Comparison of ENCODE assay signal across 24 cellular contexts in genomic region chr2:193505620-193506019, GRCh38.
"Had no signal": no experiment of that assay in that cellular context is flagged by ENCODE, and none has a peak within 500 bp of the region (broad histone marks: within the 10 kb centered on the region; RNA-seq: fewer than 3 reads in every experiment).

No MANE protein-coding gene starts in this region.

- FAIRE-seq: TTC549 had no signal

- ATAC-seq: activated CD8-positive, alpha-beta T cell treated with anti-CD3 and anti-CD28 coated beads, Interleukin-2, amount 10 ng/mL, durations not matched to agents 7 days and 5 days; WTC11 had no signal

- H3K4me1 Mint-ChIP-seq: activated naive CD8-positive, alpha-beta T cell treated with anti-CD3 and anti-CD28 coated beads for 36 hours had no signal

- DNase-seq: activated CD4-positive, alpha-beta T cell treated with anti-CD3 and anti-CD28 coated beads for 48 hours; activated CD4-positive, alpha-beta T cell treated with anti-CD3 and anti-CD28 coated beads, Interleukin-2, amount 50 U/mL, for 4 hours; activated CD4-positive, CD25-positive, alpha-beta regulatory T cell treated with anti-CD3 and anti-CD28 coated beads, Interleukin-2, amount 50 U/mL, for 72 hours; activated CD8-positive, alpha-beta memory T cell treated with anti-CD3 and anti-CD28 coated beads, Interleukin-2, amount 50 U/mL, for 48 hours; activated CD8-positive, alpha-beta T cell treated with anti-CD3 and anti-CD28 coated beads, Interleukin-2, amount 10 ng/mL, durations not matched to agents 7 days and 5 days; activated effector memory CD4-positive, alpha-beta T cell treated with anti-CD3 and anti-CD28 coated beads, Interleukin-2, amount 50 U/mL, for 16 hours; activated naive CD4-positive, alpha-beta T cell treated with anti-CD3 and anti-CD28 coated beads for 36 hours; activated naive CD8-positive, alpha-beta T cell treated with anti-CD3 and anti-CD28 coated beads for 36 hours; activated T-cell treated with anti-CD3 and anti-CD28 coated beads, Interleukin-2, amount 50 U/mL, for 24 hours; brain microvascular endothelial cell; Karpas-422; MM.1S; NCI-H1436 treated with DMSO at 0.1 percent for 48 hours; NCI-H187; NCI-H2081; NCI-H510A treated with DMSO at 0.1 percent for 48 hours; NCI-H69; NK-92 treated with Interleukin-12 subunit alpha and Interleukin-12 subunit beta, amount 100 ng/mL, for 24 hours; Peyer's patch; SHP77 treated with DMSO at 0.1 percent for 48 hours; T-helper 9 cell had no signal

- H3K36me3 ChIP-seq: brain microvascular endothelial cell, Peyer's patch had no signal

- H3K4me1 ChIP-seq: Peyer's patch had no signal

- H3K36me3 Mint-ChIP-seq: activated naive CD8-positive, alpha-beta T cell treated with anti-CD3 and anti-CD28 coated beads for 36 hours; WTC11 had no signal

- H3K4me3 Mint-ChIP-seq: activated CD8-positive, alpha-beta T cell treated with anti-CD3 and anti-CD28 coated beads, Interleukin-2, amount 10 ng/mL, durations not matched to agents 7 days and 5 days; activated naive CD4-positive, alpha-beta T cell treated with anti-CD3 and anti-CD28 coated beads for 36 hours; activated naive CD8-positive, alpha-beta T cell treated with anti-CD3 and anti-CD28 coated beads for 36 hours; activated T-cell treated with anti-CD3 and anti-CD28 coated beads, Interleukin-2, amount 50 U/mL, for 24 hours; T-helper 1 cell treated with Interleukin-12 subunit alpha and Interleukin-12 subunit beta and Interleukin-4 antibody, amounts not matched to agents 30 μg/mL and 1 μg/mL, for 36 hours; WTC11 had no signal

- H3K4me3 ChIP-seq: Peyer's patch had no signal

- H3K9me3 Mint-ChIP-seq: activated naive CD4-positive, alpha-beta T cell treated with anti-CD3 and anti-CD28 coated beads for 36 hours; activated naive CD8-positive, alpha-beta T cell treated with anti-CD3 and anti-CD28 coated beads for 36 hours; activated T-cell treated with anti-CD3 and anti-CD28 coated beads, Interleukin-2, amount 50 U/mL, for 24 hours; T-helper 1 cell treated with Interleukin-12 subunit alpha and Interleukin-12 subunit beta and Interleukin-4 antibody, amounts not matched to agents 30 μg/mL and 1 μg/mL, for 36 hours had no signal

- H3K27me3 Mint-ChIP-seq: activated naive CD8-positive, alpha-beta T cell treated with anti-CD3 and anti-CD28 coated beads for 36 hours; activated T-cell treated with anti-CD3 and anti-CD28 coated beads, Interleukin-2, amount 50 U/mL, for 24 hours had no signal

- H3K27me3 ChIP-seq: brain microvascular endothelial cell, Peyer's patch had no signal

- H3K27ac ChIP-seq: brain microvascular endothelial cell, Peyer's patch had no signal

- H3K27ac Mint-ChIP-seq: activated CD8-positive, alpha-beta T cell treated with anti-CD3 and anti-CD28 coated beads, Interleukin-2, amount 10 ng/mL, durations not matched to agents 7 days and 5 days; activated naive CD4-positive, alpha-beta T cell treated with anti-CD3 and anti-CD28 coated beads for 36 hours; activated naive CD8-positive, alpha-beta T cell treated with anti-CD3 and anti-CD28 coated beads for 36 hours; activated T-cell treated with anti-CD3 and anti-CD28 coated beads, Interleukin-2, amount 50 U/mL, for 24 hours; T-helper 1 cell treated with Interleukin-12 subunit alpha and Interleukin-12 subunit beta and Interleukin-4 antibody, amounts not matched to agents 30 μg/mL and 1 μg/mL, for 36 hours; WTC11 had no signal

- H3K9me3 ChIP-seq: Peyer's patch had no signal
